1 cellular context compared by ENCODE assay signal in genomic region chr4:88284378-88285234, GRCh38.
TF ChIP-seq lines count a peak whose summit lies in the region.

Gene PPM1K, minus strand, starts transcription at chr4:88284561. Its CDS starts 5,978 bp downstream, at chr4:88278583.

TF ChIP-seq in HepG2, 621 proteins besides CTCF, POLR2A, EP300 and RAD21 (continued from another document):
- TF ChIP-seq ZC3H13 (CRISPR knock-in tag; IDR thresholded peaks at IDR 0.05) (peak; percentile 51; the same call in 1 of the 2 replicates), ZSCAN31 (CRISPR knock-in tag; IDR thresholded peaks at IDR 0.05; ENCODE audit: low read depth) (peak; percentile 64; the same call in 1 of the 2 replicates), SMAD9 (CRISPR knock-in tag; IDR thresholded peaks at IDR 0.05) (no peak), BHLHE40 (IDR thresholded peaks at IDR 0.05; ENCODE audit: low read length) (no peak), ZNF75D (CRISPR knock-in tag; IDR thresholded peaks at IDR 0.05; ENCODE audit: borderline replicate concordance) (no peak), IRF1 (CRISPR knock-in tag; IDR thresholded peaks at IDR 0.05; ENCODE audit: low read depth) (no peak), ZNF564 (CRISPR knock-in tag; IDR thresholded peaks at IDR 0.05) (peak; percentile 71; the same call in 1 of the 2 replicates), NFKB2 (CRISPR knock-in tag; IDR thresholded peaks at IDR 0.05; ENCODE audit: borderline replicate concordance) (peak; percentile 50; the same call in 1 of the 2 replicates), CREB3 (CRISPR knock-in tag; IDR thresholded peaks at IDR 0.05) (no peak), RXRA (CRISPR knock-in tag; IDR thresholded peaks at IDR 0.05) (peak; percentile 35; the same call in 1 of the 2 replicates), LCORL (IDR thresholded peaks at IDR 0.05) (no peak), LCORL (CRISPR knock-in tag; IDR thresholded peaks at IDR 0.05) (0 out of 2 replicates have a peak, but pooled peaks have one; percentile 28), ZNF772 (CRISPR knock-in tag; IDR thresholded peaks at IDR 0.05) (peak; percentile 82), ZNF253 (CRISPR knock-in tag; IDR thresholded peaks at IDR 0.05; ENCODE audit: borderline replicate concordance) (no peak), ZNF431 (CRISPR knock-in tag; IDR thresholded peaks at IDR 0.05; ENCODE audit: borderline replicate concordance, low read depth) (0 out of 2 replicates have a peak, but pooled peaks have one; percentile 29), KLF9 (CRISPR knock-in tag; IDR thresholded peaks at IDR 0.05; ENCODE audit: low read depth) (0 out of 2 replicates have a peak, but pooled peaks have one; percentile 28), CHD2 (IDR thresholded peaks at IDR 0.05; ENCODE audit: low read depth, low read length) (peak; percentile 55), ZNF232 (CRISPR knock-in tag; IDR thresholded peaks at IDR 0.05; ENCODE audit: borderline replicate concordance) (no peak), NR0B2 (CRISPR knock-in tag; IDR thresholded peaks at IDR 0.05) (peak; percentile 51; the same call in 1 of the 2 replicates), ZNF746 (CRISPR knock-in tag; IDR thresholded peaks at IDR 0.05) (0 out of 2 replicates have a peak, but pooled peaks have one; percentile 28), SOX6 (IDR thresholded peaks at IDR 0.05) (no peak), SOX6 (CRISPR knock-in tag; IDR thresholded peaks at IDR 0.05) (peak; percentile 54; the same call in 1 of the 2 replicates), ZNF317 (CRISPR knock-in tag; IDR thresholded peaks at IDR 0.05) (peak; percentile 67; the same call in 1 of the 2 replicates), PHF21A (CRISPR knock-in tag; IDR thresholded peaks at IDR 0.05) (peak; percentile 84; the same call in 1 of the 2 replicates), KLF15 (CRISPR knock-in tag; IDR thresholded peaks at IDR 0.05; ENCODE audit: borderline replicate concordance) (peak; percentile 70; the same call in 1 of the 2 replicates), NKX3-1 (CRISPR knock-in tag; IDR thresholded peaks at IDR 0.05) (peak; percentile 75; the same call in 1 of the 2 replicates), ZNF691 (CRISPR knock-in tag; IDR thresholded peaks at IDR 0.05; ENCODE audit: borderline replicate concordance, low read depth) (peak; percentile 52; the same call in 1 of the 2 replicates), ZNF333 (CRISPR knock-in tag; IDR thresholded peaks at IDR 0.05; ENCODE audit: borderline replicate concordance) (0 out of 2 replicates have a peak, but pooled peaks have one; percentile 29), REPIN1 (CRISPR knock-in tag; IDR thresholded peaks at IDR 0.05; ENCODE audit: borderline replicate concordance, low read depth) (peak; percentile 29; the same call in 1 of the 2 replicates), ISX (CRISPR knock-in tag; conservative IDR thresholded peaks at IDR 0.05) (0 out of 2 replicates have a peak, but pooled peaks have one; percentile 58), ZNF350 (CRISPR knock-in tag; IDR thresholded peaks at IDR 0.05; ENCODE audit: borderline replicate concordance, low read depth) (peak; percentile 23; the same call in 1 of the 2 replicates), ZNF501 (CRISPR knock-in tag; IDR thresholded peaks at IDR 0.05) (peak; percentile 83), ARID4A (CRISPR knock-in tag; IDR thresholded peaks at IDR 0.05; ENCODE audit: borderline replicate concordance) (peak; percentile 67; the same call in 1 of the 2 replicates), ZNF383 (CRISPR knock-in tag; IDR thresholded peaks at IDR 0.05; ENCODE audit: borderline replicate concordance) (0 out of 2 replicates have a peak, but pooled peaks have one; percentile 77), SYNCRIP (IDR thresholded peaks at IDR 0.05; ENCODE audit: insufficient read depth, low read depth, low read length) (no peak)
- TF ChIP-seq, protein P1, sequence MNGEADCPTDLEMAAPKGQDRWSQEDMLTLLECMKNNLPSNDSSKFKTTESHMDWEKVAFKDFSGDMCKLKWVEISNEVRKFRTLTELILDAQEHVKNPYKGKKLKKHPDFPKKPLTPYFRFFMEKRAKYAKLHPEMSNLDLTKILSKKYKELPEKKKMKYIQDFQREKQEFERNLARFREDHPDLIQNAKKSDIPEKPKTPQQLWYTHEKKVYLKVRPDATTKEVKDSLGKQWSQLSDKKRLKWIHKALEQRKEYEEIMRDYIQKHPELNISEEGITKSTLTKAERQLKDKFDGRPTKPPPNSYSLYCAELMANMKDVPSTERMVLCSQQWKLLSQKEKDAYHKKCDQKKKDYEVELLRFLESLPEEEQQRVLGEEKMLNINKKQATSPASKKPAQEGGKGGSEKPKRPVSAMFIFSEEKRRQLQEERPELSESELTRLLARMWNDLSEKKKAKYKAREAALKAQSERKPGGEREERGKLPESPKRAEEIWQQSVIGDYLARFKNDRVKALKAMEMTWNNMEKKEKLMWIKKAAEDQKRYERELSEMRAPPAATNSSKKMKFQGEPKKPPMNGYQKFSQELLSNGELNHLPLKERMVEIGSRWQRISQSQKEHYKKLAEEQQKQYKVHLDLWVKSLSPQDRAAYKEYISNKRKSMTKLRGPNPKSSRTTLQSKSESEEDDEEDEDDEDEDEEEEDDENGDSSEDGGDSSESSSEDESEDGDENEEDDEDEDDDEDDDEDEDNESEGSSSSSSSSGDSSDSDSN (CRISPR knock-in tag; IDR thresholded peaks at IDR 0.05) = peak; percentile 34; the same call in 1 of the 2 replicates
- TF ChIP-seq, protein P2, sequence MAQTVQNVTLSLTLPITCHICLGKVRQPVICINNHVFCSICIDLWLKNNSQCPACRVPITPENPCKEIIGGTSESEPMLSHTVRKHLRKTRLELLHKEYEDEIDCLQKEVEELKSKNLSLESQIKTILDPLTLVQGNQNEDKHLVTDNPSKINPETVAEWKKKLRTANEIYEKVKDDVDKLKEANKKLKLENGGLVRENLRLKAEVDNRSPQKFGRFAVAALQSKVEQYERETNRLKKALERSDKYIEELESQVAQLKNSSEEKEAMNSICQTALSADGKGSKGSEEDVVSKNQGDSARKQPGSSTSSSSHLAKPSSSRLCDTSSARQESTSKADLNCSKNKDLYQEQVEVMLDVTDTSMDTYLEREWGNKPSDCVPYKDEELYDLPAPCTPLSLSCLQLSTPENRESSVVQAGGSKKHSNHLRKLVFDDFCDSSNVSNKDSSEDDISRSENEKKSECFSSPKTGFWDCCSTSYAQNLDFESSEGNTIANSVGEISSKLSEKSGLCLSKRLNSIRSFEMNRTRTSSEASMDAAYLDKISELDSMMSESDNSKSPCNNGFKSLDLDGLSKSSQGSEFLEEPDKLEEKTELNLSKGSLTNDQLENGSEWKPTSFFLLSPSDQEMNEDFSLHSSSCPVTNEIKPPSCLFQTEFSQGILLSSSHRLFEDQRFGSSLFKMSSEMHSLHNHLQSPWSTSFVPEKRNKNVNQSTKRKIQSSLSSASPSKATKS (CRISPR knock-in tag; IDR thresholded peaks at IDR 0.05) = no peak
- TF ChIP-seq, protein P3, sequence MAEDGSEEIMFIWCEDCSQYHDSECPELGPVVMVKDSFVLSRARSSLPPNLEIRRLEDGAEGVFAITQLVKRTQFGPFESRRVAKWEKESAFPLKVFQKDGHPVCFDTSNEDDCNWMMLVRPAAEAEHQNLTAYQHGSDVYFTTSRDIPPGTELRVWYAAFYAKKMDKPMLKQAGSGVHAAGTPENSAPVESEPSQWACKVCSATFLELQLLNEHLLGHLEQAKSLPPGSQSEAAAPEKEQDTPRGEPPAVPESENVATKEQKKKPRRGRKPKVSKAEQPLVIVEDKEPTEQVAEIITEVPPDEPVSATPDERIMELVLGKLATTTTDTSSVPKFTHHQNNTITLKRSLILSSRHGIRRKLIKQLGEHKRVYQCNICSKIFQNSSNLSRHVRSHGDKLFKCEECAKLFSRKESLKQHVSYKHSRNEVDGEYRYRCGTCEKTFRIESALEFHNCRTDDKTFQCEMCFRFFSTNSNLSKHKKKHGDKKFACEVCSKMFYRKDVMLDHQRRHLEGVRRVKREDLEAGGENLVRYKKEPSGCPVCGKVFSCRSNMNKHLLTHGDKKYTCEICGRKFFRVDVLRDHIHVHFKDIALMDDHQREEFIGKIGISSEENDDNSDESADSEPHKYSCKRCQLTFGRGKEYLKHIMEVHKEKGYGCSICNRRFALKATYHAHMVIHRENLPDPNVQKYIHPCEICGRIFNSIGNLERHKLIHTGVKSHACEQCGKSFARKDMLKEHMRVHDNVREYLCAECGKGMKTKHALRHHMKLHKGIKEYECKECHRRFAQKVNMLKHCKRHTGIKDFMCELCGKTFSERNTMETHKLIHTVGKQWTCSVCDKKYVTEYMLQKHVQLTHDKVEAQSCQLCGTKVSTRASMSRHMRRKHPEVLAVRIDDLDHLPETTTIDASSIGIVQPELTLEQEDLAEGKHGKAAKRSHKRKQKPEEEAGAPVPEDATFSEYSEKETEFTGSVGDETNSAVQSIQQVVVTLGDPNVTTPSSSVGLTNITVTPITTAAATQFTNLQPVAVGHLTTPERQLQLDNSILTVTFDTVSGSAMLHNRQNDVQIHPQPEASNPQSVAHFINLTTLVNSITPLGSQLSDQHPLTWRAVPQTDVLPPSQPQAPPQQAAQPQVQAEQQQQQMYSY (CRISPR knock-in tag; IDR thresholded peaks at IDR 0.05) = 0 out of 2 replicates have a peak, but pooled peaks have one; percentile 23
- TF ChIP-seq, protein P4, sequence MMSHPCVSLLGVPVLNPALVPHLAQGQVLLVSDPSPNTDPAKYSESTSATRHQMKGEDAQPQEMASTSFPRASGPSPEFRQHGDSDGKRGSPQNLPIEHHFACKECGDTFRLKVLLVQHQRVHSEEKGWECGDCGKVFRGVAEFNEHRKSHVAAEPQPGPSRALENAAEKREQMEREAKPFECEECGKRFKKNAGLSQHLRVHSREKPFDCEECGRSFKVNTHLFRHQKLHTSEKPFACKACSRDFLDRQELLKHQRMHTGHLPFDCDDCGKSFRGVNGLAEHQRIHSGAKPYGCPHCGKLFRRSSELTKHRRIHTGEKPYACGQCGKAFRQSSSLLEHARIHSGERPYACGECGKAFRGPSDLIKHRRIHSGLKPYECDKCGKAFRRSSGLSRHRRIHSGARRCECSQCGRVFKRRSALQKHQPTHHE (CRISPR knock-in tag; IDR thresholded peaks at IDR 0.05; ENCODE audit: borderline replicate concordance) = 0 out of 2 replicates have a peak, but pooled peaks have one; percentile 62
- TF ChIP-seq, protein P5, sequence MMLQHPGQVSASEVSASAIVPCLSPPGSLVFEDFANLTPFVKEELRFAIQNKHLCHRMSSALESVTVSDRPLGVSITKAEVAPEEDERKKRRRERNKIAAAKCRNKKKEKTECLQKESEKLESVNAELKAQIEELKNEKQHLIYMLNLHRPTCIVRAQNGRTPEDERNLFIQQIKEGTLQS (CRISPR knock-in tag; IDR thresholded peaks at IDR 0.05) = no peak
